2 cellular contexts compared by ENCODE assay signal in the genomic region with DNA sequence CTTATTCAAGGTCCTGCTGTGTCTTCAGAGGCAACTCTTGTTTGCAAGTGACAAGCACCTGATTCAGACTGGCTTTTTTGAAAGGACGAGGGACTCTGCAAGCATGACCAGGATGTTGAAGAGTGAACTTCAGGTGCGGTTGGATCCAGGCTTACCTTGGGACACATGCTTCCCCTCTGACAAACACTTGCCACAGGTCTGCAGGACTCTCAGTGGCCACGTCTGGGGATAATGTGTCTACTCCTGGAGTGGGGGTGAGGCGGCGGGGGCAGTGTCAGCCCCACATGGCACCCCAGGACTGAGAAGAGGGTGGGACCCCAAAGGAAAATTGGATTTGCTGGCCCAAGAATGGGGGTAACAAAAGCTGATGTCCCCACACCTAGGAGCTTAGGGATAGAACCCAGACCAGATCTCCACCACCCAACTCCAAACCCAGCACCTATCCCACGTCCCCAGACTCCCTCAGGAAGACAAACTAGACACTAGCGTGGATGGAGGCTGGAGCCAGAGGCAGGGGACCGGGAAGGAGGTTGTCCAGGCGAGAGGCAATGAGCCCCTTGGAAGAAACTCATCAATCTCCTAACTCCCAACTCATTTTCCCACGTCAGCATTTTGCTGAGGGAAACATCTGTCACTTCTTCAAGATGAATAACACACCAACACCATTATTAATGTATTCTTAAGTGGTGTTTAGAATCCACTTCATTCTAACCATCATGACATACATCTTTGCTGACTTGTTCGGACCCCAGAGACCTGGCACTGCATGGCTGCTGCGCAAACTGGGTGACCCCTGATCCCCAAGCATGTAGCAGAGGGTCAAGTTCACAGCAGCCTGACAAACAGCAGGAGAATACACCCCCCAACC.
TF ChIP-seq lines count a peak whose summit lies in the region.

No MANE protein-coding gene starts in this region.

TF ChIP-seq in HepG2, 621 proteins besides CTCF, POLR2A, EP300 and RAD21:
- TF ChIP-seq NRL (CRISPR knock-in tag; IDR thresholded peaks at IDR 0.05; ENCODE audit: borderline replicate concordance) (no peak), ZNF484 (CRISPR knock-in tag; IDR thresholded peaks at IDR 0.05; ENCODE audit: borderline replicate concordance, low read depth) (no peak), SIX4 (CRISPR knock-in tag; IDR thresholded peaks at IDR 0.05) (no peak), GFI1 (CRISPR knock-in tag; IDR thresholded peaks at IDR 0.05; ENCODE audit: borderline replicate concordance) (no peak), ZNF34 (CRISPR knock-in tag; IDR thresholded peaks at IDR 0.05; ENCODE audit: borderline replicate concordance) (no peak), MAFF (IDR thresholded peaks at IDR 0.05; ENCODE audit: low read depth, low read length) (peak; percentile 91), TMF1 (CRISPR knock-in tag; IDR thresholded peaks at IDR 0.05; ENCODE audit: low read depth) (no peak), SOX13 (IDR thresholded peaks at IDR 0.05) (no peak), SOX13 (CRISPR knock-in tag; conservative IDR thresholded peaks at IDR 0.05 in 1 of 2, IDR thresholded peaks at IDR 0.05 in 1 of 2) (no peak), ZNF83 (CRISPR knock-in tag; IDR thresholded peaks at IDR 0.05; ENCODE audit: borderline replicate concordance) (no peak), YEATS2 (CRISPR knock-in tag; IDR thresholded peaks at IDR 0.05; ENCODE audit: borderline replicate concordance) (no peak), MAFK (conservative IDR thresholded peaks at IDR 0.05 in 1 of 2, IDR thresholded peaks at IDR 0.05 in 1 of 2; ENCODE audit: low read length in 2 of 2) (peak; percentile 89 to 94), FOXA3 (CRISPR knock-in tag; IDR thresholded peaks at IDR 0.05) (no peak), ZNF326 (CRISPR knock-in tag; IDR thresholded peaks at IDR 0.05; ENCODE audit: borderline replicate concordance) (no peak), CENPT (CRISPR knock-in tag; IDR thresholded peaks at IDR 0.05; ENCODE audit: low read depth) (no peak), ZNF329 (CRISPR knock-in tag; IDR thresholded peaks at IDR 0.05; ENCODE audit: low read depth) (peak; percentile 84), JARID2 (CRISPR knock-in tag; IDR thresholded peaks at IDR 0.05; ENCODE audit: insufficient replicate concordance) (no peak), ATF1 (CRISPR knock-in tag; IDR thresholded peaks at IDR 0.05) (no peak), ZNF572 (CRISPR knock-in tag; IDR thresholded peaks at IDR 0.05) (no peak), ZNF605 (CRISPR knock-in tag; IDR thresholded peaks at IDR 0.05) (no peak), GATAD1 (CRISPR knock-in tag; IDR thresholded peaks at IDR 0.05) (no peak)
- TF ChIP-seq, protein P1, sequence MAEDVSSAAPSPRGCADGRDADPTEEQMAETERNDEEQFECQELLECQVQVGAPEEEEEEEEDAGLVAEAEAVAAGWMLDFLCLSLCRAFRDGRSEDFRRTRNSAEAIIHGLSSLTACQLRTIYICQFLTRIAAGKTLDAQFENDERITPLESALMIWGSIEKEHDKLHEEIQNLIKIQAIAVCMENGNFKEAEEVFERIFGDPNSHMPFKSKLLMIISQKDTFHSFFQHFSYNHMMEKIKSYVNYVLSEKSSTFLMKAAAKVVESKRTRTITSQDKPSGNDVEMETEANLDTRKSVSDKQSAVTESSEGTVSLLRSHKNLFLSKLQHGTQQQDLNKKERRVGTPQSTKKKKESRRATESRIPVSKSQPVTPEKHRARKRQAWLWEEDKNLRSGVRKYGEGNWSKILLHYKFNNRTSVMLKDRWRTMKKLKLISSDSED (CRISPR knock-in tag; IDR thresholded peaks at IDR 0.05) = no peak
- TF ChIP-seq, protein P2, sequence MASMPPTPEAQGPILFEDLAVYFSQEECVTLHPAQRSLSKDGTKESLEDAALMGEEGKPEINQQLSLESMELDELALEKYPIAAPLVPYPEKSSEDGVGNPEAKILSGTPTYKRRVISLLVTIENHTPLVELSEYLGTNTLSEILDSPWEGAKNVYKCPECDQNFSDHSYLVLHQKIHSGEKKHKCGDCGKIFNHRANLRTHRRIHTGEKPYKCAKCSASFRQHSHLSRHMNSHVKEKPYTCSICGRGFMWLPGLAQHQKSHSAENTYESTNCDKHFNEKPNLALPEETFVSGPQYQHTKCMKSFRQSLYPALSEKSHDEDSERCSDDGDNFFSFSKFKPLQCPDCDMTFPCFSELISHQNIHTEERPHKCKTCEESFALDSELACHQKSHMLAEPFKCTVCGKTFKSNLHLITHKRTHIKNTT (CRISPR knock-in tag; IDR thresholded peaks at IDR 0.05) = no peak

TF ChIP-seq in WTC11, 78 proteins besides CTCF, POLR2A, EP300 and RAD21:
- TF ChIP-seq TEAD4 (CRISPR knock-in tag; IDR thresholded peaks at IDR 0.05) = no peak
- no peak for TF ChIP-seq ATF1 (CRISPR knock-in tag; IDR thresholded peaks at IDR 0.05)
- TF ChIP-seq, protein P3, sequence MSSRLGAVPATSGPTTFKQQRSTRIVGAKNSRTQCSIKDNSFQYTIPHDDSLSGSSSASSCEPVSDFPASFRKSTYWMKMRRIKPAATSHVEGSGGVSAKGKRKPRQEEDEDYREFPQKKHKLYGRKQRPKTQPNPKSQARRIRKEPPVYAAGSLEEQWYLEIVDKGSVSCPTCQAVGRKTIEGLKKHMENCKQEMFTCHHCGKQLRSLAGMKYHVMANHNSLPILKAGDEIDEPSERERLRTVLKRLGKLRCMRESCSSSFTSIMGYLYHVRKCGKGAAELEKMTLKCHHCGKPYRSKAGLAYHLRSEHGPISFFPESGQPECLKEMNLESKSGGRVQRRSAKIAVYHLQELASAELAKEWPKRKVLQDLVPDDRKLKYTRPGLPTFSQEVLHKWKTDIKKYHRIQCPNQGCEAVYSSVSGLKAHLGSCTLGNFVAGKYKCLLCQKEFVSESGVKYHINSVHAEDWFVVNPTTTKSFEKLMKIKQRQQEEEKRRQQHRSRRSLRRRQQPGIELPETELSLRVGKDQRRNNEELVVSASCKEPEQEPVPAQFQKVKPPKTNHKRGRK (CRISPR knock-in tag; IDR thresholded peaks at IDR 0.05; ENCODE audit: borderline replicate concordance) = no peak
- TF ChIP-seq ZNF232 (CRISPR knock-in tag; IDR thresholded peaks at IDR 0.05) = no peak
- TF ChIP-seq, protein P4, sequence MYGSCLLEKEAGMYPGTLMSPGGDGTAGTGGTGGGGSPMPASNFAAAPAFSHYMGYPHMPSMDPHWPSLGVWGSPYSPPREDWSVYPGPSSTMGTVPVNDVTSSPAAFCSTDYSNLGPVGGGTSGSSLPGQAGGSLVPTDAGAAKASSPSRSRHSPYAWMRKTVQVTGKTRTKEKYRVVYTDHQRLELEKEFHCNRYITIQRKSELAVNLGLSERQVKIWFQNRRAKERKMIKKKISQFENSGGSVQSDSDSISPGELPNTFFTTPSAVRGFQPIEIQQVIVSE (CRISPR knock-in tag; IDR thresholded peaks at IDR 0.05; ENCODE audit: borderline replicate concordance) = no peak
- TF ChIP-seq, protein P5, sequence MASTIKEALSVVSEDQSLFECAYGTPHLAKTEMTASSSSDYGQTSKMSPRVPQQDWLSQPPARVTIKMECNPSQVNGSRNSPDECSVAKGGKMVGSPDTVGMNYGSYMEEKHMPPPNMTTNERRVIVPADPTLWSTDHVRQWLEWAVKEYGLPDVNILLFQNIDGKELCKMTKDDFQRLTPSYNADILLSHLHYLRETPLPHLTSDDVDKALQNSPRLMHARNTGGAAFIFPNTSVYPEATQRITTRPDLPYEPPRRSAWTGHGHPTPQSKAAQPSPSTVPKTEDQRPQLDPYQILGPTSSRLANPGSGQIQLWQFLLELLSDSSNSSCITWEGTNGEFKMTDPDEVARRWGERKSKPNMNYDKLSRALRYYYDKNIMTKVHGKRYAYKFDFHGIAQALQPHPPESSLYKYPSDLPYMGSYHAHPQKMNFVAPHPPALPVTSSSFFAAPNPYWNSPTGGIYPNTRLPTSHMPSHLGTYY (CRISPR knock-in tag; IDR thresholded peaks at IDR 0.05) = no peak
TF ChIP-seq in WTC11: peak in this region for 0.
